Comparison of ENCODE assay signal across 11 cellular contexts in the genomic region with DNA sequence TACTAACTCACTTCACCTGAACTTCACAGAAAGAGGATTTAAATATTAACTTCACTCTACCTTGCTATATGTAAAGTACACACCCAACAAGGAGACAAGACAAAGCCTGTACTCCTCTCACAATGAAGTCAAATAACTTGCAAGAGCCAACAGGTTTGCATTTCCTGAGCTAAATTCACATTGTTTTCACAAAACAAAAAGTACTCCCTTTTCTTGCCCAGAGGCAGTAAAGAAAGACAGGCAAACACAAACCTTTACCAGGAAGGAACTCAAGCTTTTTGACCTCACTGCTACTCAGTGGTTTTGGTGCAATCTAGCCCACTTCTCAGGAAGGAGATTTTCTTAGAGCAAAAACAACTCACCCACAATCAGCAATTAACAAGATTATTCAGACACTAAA. TPM values are rescaled to one million over a fixed set of nuclear protein-coding genes. Genes with fewer than 3 reads are reported as not detected.
DNase-seq lines count a peak whose midpoint lies in the region; ATAC-seq and TF ChIP-seq lines count a peak whose summit lies in the region.
"Had no signal": no experiment of that assay in that cellular context is flagged by ENCODE, and none has a peak within 500 bp of the region (broad histone marks: within the 10 kb centered on the region; RNA-seq: fewer than 3 reads in every experiment).

No MANE protein-coding gene starts in this region.

- no peaks in the 10 kb centered on the region for H3K27me3 Mint-ChIP-seq in activated T-cell treated with anti-CD3 and anti-CD28 coated beads, Interleukin-2, amount 50 U/mL, for 4 hours (ENCODE audit: low read depth)
- no peaks in the 10 kb centered on the region for H3K27me3 Mint-ChIP-seq in Caco-2 (ENCODE audit: insufficient read depth, unreplicated experiment)
- H3K27me3 Mint-ChIP-seq: activated naive CD4-positive, alpha-beta T cell treated with anti-CD3 and anti-CD28 coated beads, Interleukin-2, amount 50 U/mL, for 24 hours had no signal

- H3K4me3 ChIP-seq in epithelial cell of esophagus (ENCODE audit: low read length) = no peak overlapping the region
- no peak overlapping the region for H3K4me3 ChIP-seq in Caco-2 (ENCODE audit: low read depth, low read length)
- H3K4me3 ChIP-seq: upper lobe of left lung had no signal

- H3K4me1 Mint-ChIP-seq in activated T-cell treated with anti-CD3 and anti-CD28 coated beads, Interleukin-2, amount 50 U/mL, for 4 hours (ENCODE audit: low read depth) = peaks cover 26% of the 10 kb centered on the region
- H3K4me1 Mint-ChIP-seq in stimulated activated effector memory CD8-positive, alpha-beta T cell treated with anti-CD3 and anti-CD28 coated beads, Interleukin-12 subunit alpha, Interleukin-12 subunit beta, amount 100 ng/mL, for 72 hours = peaks cover 37% of the 10 kb centered on the region
- H3K4me1 Mint-ChIP-seq in Caco-2 (ENCODE audit: low read depth, unreplicated experiment) = peaks cover 19% of the 10 kb centered on the region

- intact Hi-C loops in Caco-2 (cut with micrococcal nuclease; ENCODE audit: unreplicated experiment) = no loop called here

- H3K9me3 Mint-ChIP-seq in activated T-cell treated with anti-CD3 and anti-CD28 coated beads, Interleukin-2, amount 50 U/mL, for 4 hours = no peaks in the 10 kb centered on the region
- H3K9me3 Mint-ChIP-seq in stimulated activated effector memory CD8-positive, alpha-beta T cell treated with anti-CD3 and anti-CD28 coated beads, Interleukin-12 subunit alpha, Interleukin-12 subunit beta, amount 100 ng/mL, for 72 hours = no peaks in the 10 kb centered on the region
- H3K9me3 Mint-ChIP-seq in Caco-2 (ENCODE audit: unreplicated experiment) = no peaks in the 10 kb centered on the region
- H3K9me3 Mint-ChIP-seq: activated naive CD4-positive, alpha-beta T cell treated with anti-CD3 and anti-CD28 coated beads, Interleukin-2, amount 50 U/mL, for 24 hours had no signal

- peak overlapping the region; percentile 27 for H3K4me3 Mint-ChIP-seq in activated T-cell treated with anti-CD3 and anti-CD28 coated beads, Interleukin-2, amount 50 U/mL, for 4 hours
- H3K4me3 Mint-ChIP-seq in stimulated activated effector memory CD8-positive, alpha-beta T cell treated with anti-CD3 and anti-CD28 coated beads, Interleukin-12 subunit alpha, Interleukin-12 subunit beta, amount 100 ng/mL, for 72 hours = peak overlapping the region; percentile 40
- no peak overlapping the region for H3K4me3 Mint-ChIP-seq in Caco-2 (ENCODE audit: unreplicated experiment)
- H3K4me3 Mint-ChIP-seq: activated naive CD4-positive, alpha-beta T cell treated with anti-CD3 and anti-CD28 coated beads, Interleukin-2, amount 50 U/mL, for 24 hours had no signal

- POLR2A ChIA-PET in Caco-2 (lab: Charles Lee) = interaction anchor here (1.6 kb wide), 1 partner anchor 16 kb away, joined by 6 read pairs; a partner anchor contains a TSS

- no peak for TF ChIP-seq CTCF in epithelial cell of esophagus (IDR thresholded peaks at IDR 0.05; ENCODE audit: insufficient read depth, low read depth, low read length, missing control alignments)
- TF ChIP-seq CTCF in Caco-2 (IDR thresholded peaks at IDR 0.05; ENCODE audit: insufficient read depth in 1 of 2, low read depth in 1 of 2, low read length in 1 of 2, severe bottlenecking in 1 of 2, unreplicated experiment in 1 of 2) = no peak

- no peaks in the 10 kb centered on the region for H3K27me3 ChIP-seq in Caco-2 (replicated peaks; ENCODE audit: control insufficient read depth, insufficient read depth, low read length)
- H3K27me3 ChIP-seq: upper lobe of left lung had no signal

- no peak for ATAC-seq in activated T-cell treated with anti-CD3 and anti-CD28 coated beads, Interleukin-2, amount 50 U/mL, for 4 hours
- ATAC-seq in stimulated activated effector memory CD8-positive, alpha-beta T cell treated with anti-CD3 and anti-CD28 coated beads, Interleukin-12 subunit alpha, Interleukin-12 subunit beta, amount 100 ng/mL, for 72 hours = peak; percentile 71
- ATAC-seq in HG02852 (IDR thresholded peaks at IDR 0.05; ENCODE audit: unreplicated experiment) = no peak

- CTCF ChIA-PET in Caco-2 (lab: Charles Lee) = interaction anchor here (0.5 to 1.3 kb wide), 3 partner anchors 54 to 352 kb away, joined by 3 to 5 read pairs (median 3); no protein-coding TSS in a partner anchor

- peaks cover 5% of the 10 kb centered on the region for H3K36me3 Mint-ChIP-seq in activated T-cell treated with anti-CD3 and anti-CD28 coated beads, Interleukin-2, amount 50 U/mL, for 4 hours (ENCODE audit: insufficient read depth)
- peaks cover 6% of the 10 kb centered on the region for H3K36me3 Mint-ChIP-seq in stimulated activated effector memory CD8-positive, alpha-beta T cell treated with anti-CD3 and anti-CD28 coated beads, Interleukin-12 subunit alpha, Interleukin-12 subunit beta, amount 100 ng/mL, for 72 hours
- no peaks in the 10 kb centered on the region for H3K36me3 Mint-ChIP-seq in Caco-2 (ENCODE audit: insufficient read depth, unreplicated experiment)

- H3K9me3 ChIP-seq in Caco-2 = no peaks in the 10 kb centered on the region
- H3K9me3 ChIP-seq: upper lobe of left lung had no signal

- no peak for DNase-seq in activated T-cell treated with anti-CD3 and anti-CD28 coated beads, Interleukin-2, amount 50 U/mL, for 4 hours
- DNase-seq in activated T-cell treated with anti-CD3 and anti-CD28 coated beads, Interleukin-2, amount 50 U/mL, for 48 hours = no peak
- peak; percentile 11 for DNase-seq in NCI-H69 (lab: John Stamatoyannopoulos, UW)
- peak; percentile 87 for DNase-seq in epithelial cell of esophagus (ENCODE audit: low read depth)
- no peak for DNase-seq in stimulated activated effector memory CD8-positive, alpha-beta T cell treated with anti-CD3 and anti-CD28 coated beads, Interleukin-12 subunit alpha, Interleukin-12 subunit beta, amount 100 ng/mL, for 72 hours (ENCODE audit: low spot score in 2 of 2)
- no peak for DNase-seq in Caco-2
- DNase-seq in DMS79 (lab: John Stamatoyannopoulos, UW) = no peak
- DNase-seq: NCI-H1694, upper lobe of left lung had no signal

- H3K4me1 ChIP-seq in Caco-2 = peaks cover 14% of the 10 kb centered on the region

- H3K36me3 ChIP-seq in Caco-2 (ENCODE audit: control insufficient read depth, insufficient read depth, low read length) = no peaks in the 10 kb centered on the region
- H3K36me3 ChIP-seq: upper lobe of left lung had no signal

- peak overlapping the region; percentile 88 for H3K27ac Mint-ChIP-seq in stimulated activated effector memory CD8-positive, alpha-beta T cell treated with anti-CD3 and anti-CD28 coated beads, Interleukin-12 subunit alpha, Interleukin-12 subunit beta, amount 100 ng/mL, for 72 hours
- no peak overlapping the region for H3K27ac Mint-ChIP-seq in Caco-2 (ENCODE audit: unreplicated experiment)
- H3K27ac Mint-ChIP-seq: activated naive CD4-positive, alpha-beta T cell treated with anti-CD3 and anti-CD28 coated beads, Interleukin-2, amount 50 U/mL, for 24 hours had no signal

- BruUV-seq in Caco-2 (replicated peaks; lab: Mats Ljungman, UMichigan) = no TSS peak

RNA-seq across cellular contexts. Expression of a gene that starts 15.7 kb away (rescaled TPM):
- total RNA-seq in activated T-cell treated with anti-CD3 and anti-CD28 coated beads, Interleukin-2, amount 50 U/mL, for 4 hours = 1 to 10 TPM; 3.7 to 4.8 (median 4.4) TPM
- total RNA-seq in Caco-2 (2022) = 63.8 and 74.4 TPM in 2 replicates

RNA-seq across cellular contexts. Expression of a gene that starts 44.9 kb away (rescaled TPM):
- not detected for total RNA-seq in activated T-cell treated with anti-CD3 and anti-CD28 coated beads, Interleukin-2, amount 50 U/mL, for 4 hours
- total RNA-seq in Caco-2 (2022) = not detected in 2 replicates
- total RNA-seq: upper lobe of left lung had no signal

Comparison
In these comparisons a context has a peak if more than half of its experiments do, and no peak if none do; other contexts are left out.
1. DNase-seq: peak in NCI-H69 (single experiment) and epithelial cell of esophagus (single experiment); none in activated T-cell treated with anti-CD3 and anti-CD28 coated beads, Interleukin-2, amount 50 U/mL, for 4 hours (single experiment), activated T-cell treated with anti-CD3 and anti-CD28 coated beads, Interleukin-2, amount 50 U/mL, for 48 hours (0 of 2), stimulated activated effector memory CD8-positive, alpha-beta T cell treated with anti-CD3 and anti-CD28 coated beads, Interleukin-12 subunit alpha, Interleukin-12 subunit beta, amount 100 ng/mL, for 72 hours (0 of 2), Caco-2 (0 of 2) and DMS79 (single experiment).
2. RNA of a gene that starts 15.7 kb away (total RNA-seq): 63.8 to 74.4 TPM in Caco-2; 3.7 to 4.8 TPM in activated T-cell treated with anti-CD3 and anti-CD28 coated beads, Interleukin-2, amount 50 U/mL, for 4 hours; every median in the first group is over 10 times any median in the second.